In the genomic region with DNA sequence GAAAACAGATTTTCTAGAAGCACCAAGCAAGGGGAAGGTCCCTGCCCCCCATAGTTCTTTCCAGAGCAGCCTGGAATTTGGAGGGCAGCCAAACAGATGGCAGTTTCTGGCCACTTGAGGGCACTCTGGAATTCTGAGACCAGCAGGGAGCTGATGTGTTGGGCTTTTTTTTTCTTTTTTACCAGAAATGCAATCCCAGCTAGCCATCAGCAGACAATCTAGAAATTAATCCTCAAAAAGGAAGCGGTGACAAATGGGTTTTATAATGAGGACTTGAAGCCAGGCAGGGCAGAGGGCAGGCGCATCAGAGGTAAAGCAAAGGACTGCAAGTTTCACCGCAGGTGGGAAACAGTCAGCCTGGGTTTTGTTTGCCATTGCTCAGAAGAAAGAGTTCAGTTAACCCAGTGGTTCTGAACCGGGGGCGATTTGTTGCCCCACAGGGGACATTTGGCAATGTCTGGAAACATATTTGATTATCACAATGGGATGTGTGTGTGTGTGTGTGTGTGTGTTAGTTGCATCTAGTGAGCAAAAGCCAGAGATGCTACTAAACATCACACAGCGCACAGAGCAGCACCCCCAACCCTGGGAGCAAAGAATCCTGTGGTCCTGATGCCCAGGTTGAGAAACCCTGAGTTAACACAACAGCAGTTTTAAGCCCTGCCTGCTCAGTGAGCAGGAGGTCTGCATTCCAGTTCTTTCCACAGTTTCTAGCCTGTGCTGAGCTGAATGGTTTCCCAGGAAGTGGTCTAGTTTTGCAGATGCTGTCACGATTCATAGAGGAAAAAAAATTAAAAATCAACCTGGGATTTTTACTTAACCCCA, we compare ENCODE assay signal across 8 cellular contexts.
DNase-seq lines count a peak whose midpoint lies in the region; ATAC-seq and TF ChIP-seq lines count a peak whose summit lies in the region.

No MANE protein-coding gene starts in this region.

- no peaks in the 10 kb centered on the region for H3K27me3 Mint-ChIP-seq in CD4-positive, alpha-beta T cell
- H3K27me3 Mint-ChIP-seq in activated CD4-positive, alpha-beta memory T cell treated with anti-CD3 and anti-CD28 coated beads for 36 hours = no peaks in the 10 kb centered on the region

- H3K36me3 Mint-ChIP-seq in CD4-positive, alpha-beta T cell (ENCODE audit: low read depth) = no peaks in the 10 kb centered on the region
- H3K36me3 Mint-ChIP-seq in activated CD4-positive, alpha-beta memory T cell treated with anti-CD3 and anti-CD28 coated beads for 36 hours = no peaks in the 10 kb centered on the region

- TF ChIP-seq CTCF in CD4-positive, alpha-beta T cell (IDR thresholded peaks at IDR 0.05) = peak; percentile 24

- no peak overlapping the region for H3K4me3 Mint-ChIP-seq in CD4-positive, alpha-beta T cell
- H3K4me3 Mint-ChIP-seq in activated CD4-positive, alpha-beta memory T cell treated with anti-CD3 and anti-CD28 coated beads for 36 hours = no peak overlapping the region

- H3K27ac ChIP-seq in CD4-positive, alpha-beta T cell (ENCODE audit: low read depth, low read length) = no peak overlapping the region

- DNase-seq in CD4-positive, alpha-beta T cell = no peak
- peak; percentile 54 for DNase-seq in NCI-H2171 (lab: John Stamatoyannopoulos, UW)
- DNase-seq in activated CD4-positive, alpha-beta memory T cell treated with anti-CD3 and anti-CD28 coated beads for 36 hours = peak; percentile 75
- DNase-seq in foreskin melanocyte = peak; percentile 67
- DNase-seq in occipital lobe (lab: John Stamatoyannopoulos, UW) = peak; percentile 58

- no peak for ATAC-seq in CD4-positive, alpha-beta T cell (ENCODE audit: poor library complexity)
- ATAC-seq in GM21723 (IDR thresholded peaks at IDR 0.05; ENCODE audit: unreplicated experiment) (peak; percentile 46), HG03039 (IDR thresholded peaks at IDR 0.05; ENCODE audit: unreplicated experiment) (no peak), HG03565 (IDR thresholded peaks at IDR 0.05; ENCODE audit: unreplicated experiment) (no peak)

- CTCF ChIA-PET in CD4-positive, alpha-beta T cell (lab: Charles Lee) = no interaction called here
- CTCF ChIA-PET in activated CD4-positive, alpha-beta memory T cell treated with anti-CD3 and anti-CD28 coated beads for 36 hours (lab: Charles Lee) = interaction anchor here (0.7 to 1.5 kb wide), 7 partner anchors 9 to 863 kb away, joined by 3 to 7 read pairs (median 3); no protein-coding TSS in a partner anchor

- H3K9me3 Mint-ChIP-seq in CD4-positive, alpha-beta T cell = no peaks in the 10 kb centered on the region
- no peaks in the 10 kb centered on the region for H3K9me3 Mint-ChIP-seq in activated CD4-positive, alpha-beta memory T cell treated with anti-CD3 and anti-CD28 coated beads for 36 hours

- peaks cover 4% of the 10 kb centered on the region for H3K4me1 Mint-ChIP-seq in CD4-positive, alpha-beta T cell (ENCODE audit: low read depth)
- H3K4me1 Mint-ChIP-seq in activated CD4-positive, alpha-beta memory T cell treated with anti-CD3 and anti-CD28 coated beads for 36 hours (ENCODE audit: low read depth) = peaks cover 30% of the 10 kb centered on the region

- intact Hi-C loops in CD4-positive, alpha-beta T cell (cut with DNase I, micrococcal nuclease) = loop anchor here in 1 of 2 experiments (10.0 kb wide), 1 partner anchor 869 kb away; no protein-coding TSS in a partner anchor
- intact Hi-C loops in activated CD4-positive, alpha-beta memory T cell treated with anti-CD3 and anti-CD28 coated beads for 36 hours (cut with micrococcal nuclease) = loop anchor here (1.0 to 10.0 kb wide), 6 partner anchors 23 to 679 kb away; no protein-coding TSS in a partner anchor

- H3K9me3 ChIP-seq in CD4-positive, alpha-beta T cell (ENCODE audit: control insufficient read depth, low read length) = no peaks in the 10 kb centered on the region

- no peak overlapping the region for H3K27ac Mint-ChIP-seq in CD4-positive, alpha-beta T cell
- peak overlapping the region; percentile 61 for H3K27ac Mint-ChIP-seq in activated CD4-positive, alpha-beta memory T cell treated with anti-CD3 and anti-CD28 coated beads for 36 hours

- no peaks in the 10 kb centered on the region for H3K27me3 ChIP-seq in CD4-positive, alpha-beta T cell (ENCODE audit: control insufficient read depth, insufficient read depth, low read length)

- POLR2A ChIA-PET in CD4-positive, alpha-beta T cell (lab: Charles Lee) = no interaction called here
- POLR2A ChIA-PET in activated CD4-positive, alpha-beta memory T cell treated with anti-CD3 and anti-CD28 coated beads for 36 hours (lab: Charles Lee) = no interaction called here

Comparison
In these comparisons a context has a peak if more than half of its experiments do, and no peak if none do; other contexts are left out.
1. DNase-seq: peak in NCI-H2171 (single experiment), activated CD4-positive, alpha-beta memory T cell treated with anti-CD3 and anti-CD28 coated beads for 36 hours (single experiment), foreskin melanocyte (single experiment) and occipital lobe (single experiment); none in CD4-positive, alpha-beta T cell (0 of 10).